In the genomic region with DNA sequence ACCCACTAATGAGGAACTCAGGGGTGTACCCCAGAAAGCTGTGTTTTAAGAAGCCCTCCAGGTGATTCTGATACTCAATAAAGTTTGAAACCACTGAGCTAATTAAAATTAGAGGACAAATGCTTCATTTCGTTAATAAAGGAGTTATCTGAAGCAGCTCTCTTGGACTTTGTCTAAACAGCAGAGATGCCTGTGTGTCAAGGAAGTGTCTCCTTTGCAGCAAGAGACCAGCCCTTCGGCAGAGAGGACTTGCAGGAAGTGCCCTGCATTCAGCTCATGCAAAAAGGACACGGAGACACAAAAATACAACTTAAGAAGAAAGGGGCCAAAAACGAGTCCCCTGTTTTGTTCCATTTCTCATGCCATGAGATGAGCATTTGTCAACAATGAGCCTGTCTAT, we compare ENCODE assay signal across 22 cellular contexts.
DNase-seq lines count a peak whose midpoint lies in the region; ATAC-seq and TF ChIP-seq lines count a peak whose summit lies in the region.
"Had no signal": no experiment of that assay in that cellular context is flagged by ENCODE, and none has a peak within 500 bp of the region (broad histone marks: within the 10 kb centered on the region; RNA-seq: fewer than 3 reads in every experiment).

No MANE protein-coding gene starts in this region.

- H3K27me3 Mint-ChIP-seq in CD14-positive monocyte (ENCODE audit: low read depth in 3 of 3), result peaks cover 0 to 6% (median 0%) of the 10 kb centered on the region in 3 donors
- peaks cover 8 to 15% of the 10 kb centered on the region in 2 donors for H3K27me3 Mint-ChIP-seq in stimulated activated naive B cell treated with anti-CD40 and anti-IgM and Interleukin-4, amounts not matched to agents 10 μg/mL and 1 μg/mL and 100 μg/mL, for 72 hours

- intact Hi-C loops in CD14-positive monocyte (cut with micrococcal nuclease), result no loop called here

- H3K9me3 ChIP-seq in fibroblast of lung (ENCODE audit: control insufficient read depth, insufficient read depth, low read depth, low read length), result no peaks in the 10 kb centered on the region
- H3K9me3 ChIP-seq in skeletal muscle satellite cell (replicated peaks; ENCODE audit: low read length), result no peaks in the 10 kb centered on the region
- H3K9me3 ChIP-seq: adrenal gland, heart left ventricle had no signal

- H2AFZ ChIP-seq in fibroblast of lung (ENCODE audit: low read length), result no peak overlapping the region

- H3K4me3 ChIP-seq in NB4 (ENCODE audit: low read depth, low read length), result no peak overlapping the region
- H3K4me3 ChIP-seq in fibroblast of lung (replicated peaks in 1 of 4; ENCODE audit: control extremely low read depth in 1 of 4, insufficient read depth in 1 of 4, low read depth in 3 of 4, low read length in 4 of 4), result no peak overlapping the region
- no peak overlapping the region for H3K4me3 ChIP-seq in skeletal muscle satellite cell (ENCODE audit: low read length)
- H3K4me3 ChIP-seq: adrenal gland, heart left ventricle had no signal

- H3K4me3 Mint-ChIP-seq in CD14-positive monocyte, result peak overlapping the region; percentile 24 to 67
- H3K4me3 Mint-ChIP-seq in stimulated activated naive B cell treated with anti-CD40 and anti-IgM and Interleukin-4, amounts not matched to agents 10 μg/mL and 1 μg/mL and 100 μg/mL, for 72 hours, result no peak overlapping the region
- H3K4me3 Mint-ChIP-seq: central memory CD8-positive, alpha-beta T cell; neural crest cell had no signal

- H3K4me1 Mint-ChIP-seq in CD14-positive monocyte, result peaks cover 63% of the 10 kb centered on the region
- peaks cover 15 to 22% of the 10 kb centered on the region in 2 donors for H3K4me1 Mint-ChIP-seq in stimulated activated naive B cell treated with anti-CD40 and anti-IgM and Interleukin-4, amounts not matched to agents 10 μg/mL and 1 μg/mL and 100 μg/mL, for 72 hours
- H3K4me1 Mint-ChIP-seq: central memory CD8-positive, alpha-beta T cell had no signal

- H3K9ac ChIP-seq in fibroblast of lung (ENCODE audit: insufficient read depth, low read length) (no peak overlapping the region), skeletal muscle satellite cell (ENCODE audit: low read depth, low read length) (peak overlapping the region; percentile 79)

- no peaks in the 10 kb centered on the region for H3K27me3 ChIP-seq in fibroblast of lung (ENCODE audit: control insufficient read depth, insufficient read depth, low read length)
- H3K27me3 ChIP-seq in skeletal muscle satellite cell (ENCODE audit: control insufficient read depth, insufficient read depth, low read length), result no peaks in the 10 kb centered on the region
- H3K27me3 ChIP-seq: adrenal gland, heart left ventricle had no signal

- TF ChIP-seq POLR2A in NB4 (IDR thresholded peaks at IDR 0.05; ENCODE audit: extremely low read depth, insufficient read length), result no peak

- peak overlapping the region; percentile 41 to 90 (median 68) for H3K27ac Mint-ChIP-seq in CD14-positive monocyte
- H3K27ac Mint-ChIP-seq in stimulated activated naive B cell treated with anti-CD40 and anti-IgM and Interleukin-4, amounts not matched to agents 10 μg/mL and 1 μg/mL and 100 μg/mL, for 72 hours, result no peak overlapping the region

- no peaks in the 10 kb centered on the region for H4K20me1 ChIP-seq in fibroblast of lung (ENCODE audit: control insufficient read depth, extremely low read depth, insufficient read depth, low read length)

- H3K4me1 ChIP-seq in fibroblast of lung (ENCODE audit: control insufficient read depth, extremely low read depth, insufficient read depth, low read length), result peaks cover 22% of the 10 kb centered on the region
- peaks cover 71% of the 10 kb centered on the region for H3K4me1 ChIP-seq in skeletal muscle satellite cell (ENCODE audit: control insufficient read depth, insufficient read depth, low read length)

- peak overlapping the region; percentile 67 for H3K27ac ChIP-seq in fibroblast of lung (ENCODE audit: insufficient read depth, low read length)
- H3K27ac ChIP-seq: RWPE1 had no signal

- H3K36me3 Mint-ChIP-seq in CD14-positive monocyte, result peaks cover 0 to 4% of the 10 kb centered on the region in 2 donors
- no peaks in the 10 kb centered on the region for H3K36me3 Mint-ChIP-seq in stimulated activated naive B cell treated with anti-CD40 and anti-IgM and Interleukin-4, amounts not matched to agents 10 μg/mL and 1 μg/mL and 100 μg/mL, for 72 hours

- ATAC-seq in stimulated activated naive B cell treated with anti-CD40 and anti-IgM and Interleukin-4, amounts not matched to agents 10 μg/mL and 1 μg/mL and 100 μg/mL, for 72 hours (replicated peaks), result no peak
- ATAC-seq in GM21737 (IDR thresholded peaks at IDR 0.05; ENCODE audit: unreplicated experiment), result no peak
- ATAC-seq: stimulated activated naive CD8-positive, alpha-beta T cell treated with anti-CD3 and anti-CD28 coated beads, Interleukin-15, Interleukin-2, amounts not matched to agents 100 U/mL and 50 U/mL, for 24 hours had no signal

- no peaks in the 10 kb centered on the region for H3K79me2 ChIP-seq in fibroblast of lung (ENCODE audit: control insufficient read depth, insufficient read depth, low read length)

- H3K36me3 ChIP-seq in fibroblast of lung (ENCODE audit: control insufficient read depth, insufficient read depth, low read length), result no peaks in the 10 kb centered on the region
- peaks cover 55% of the 10 kb centered on the region for H3K36me3 ChIP-seq in skeletal muscle satellite cell (ENCODE audit: insufficient read depth, low read length)
- H3K36me3 ChIP-seq: adrenal gland had no signal

- peak; percentile 54 for DNase-seq in CD14-positive monocyte (ENCODE audit: low spot score)
- DNase-seq in NB4 (ENCODE audit: low read depth), result peak; percentile 40
- no peak for DNase-seq in fibroblast of lung (ENCODE audit: low read depth in 2 of 2)
- DNase-seq in stimulated activated naive B cell treated with anti-CD40 and anti-IgM and Interleukin-4, amounts not matched to agents 10 μg/mL and 1 μg/mL and 100 μg/mL, for 72 hours, result no peak
- no peak for DNase-seq in GM20000 (ENCODE audit: low spot score)
- no peak for DNase-seq in GOT3 (lab: John Stamatoyannopoulos, UW)
- DNase-seq: activated CD4-positive, alpha-beta T cell treated with anti-CD3 and anti-CD28 coated beads for 48 hours; activated effector memory CD4-positive, alpha-beta T cell treated with anti-CD3 and anti-CD28 coated beads, Interleukin-2, amount 50 U/mL, for 16 hours; Calu3; effector CD8-positive, alpha-beta T cell; heart left ventricle; NCI-H1436 treated with DMSO at 0.1 percent for 48 hours; NCI-H345; stimulated activated CD4-positive, alpha-beta T cell treated with anti-CD3 and anti-CD28 coated beads, Interleukin-15, amount 100 ng/mL, for 24 hours; stimulated activated naive CD8-positive, alpha-beta T cell treated with anti-CD3 and anti-CD28 coated beads, Interleukin-15, Interleukin-2, amounts not matched to agents 100 U/mL and 50 U/mL, for 24 hours; SW 1271 had no signal

- H3K4me2 ChIP-seq in fibroblast of lung (ENCODE audit: extremely low read depth, insufficient read depth, low read length) (no peak overlapping the region), skeletal muscle satellite cell (ENCODE audit: low read length) (no peak overlapping the region)

- peaks cover 0 to 2% (median 0%) of the 10 kb centered on the region in 7 donors for H3K9me3 Mint-ChIP-seq in CD14-positive monocyte
- H3K9me3 Mint-ChIP-seq in stimulated activated naive B cell treated with anti-CD40 and anti-IgM and Interleukin-4, amounts not matched to agents 10 μg/mL and 1 μg/mL and 100 μg/mL, for 72 hours, result no peaks in the 10 kb centered on the region
- H3K9me3 Mint-ChIP-seq: central memory CD8-positive, alpha-beta T cell; neural crest cell had no signal

- TF ChIP-seq CTCF in CD14-positive monocyte (IDR thresholded peaks at IDR 0.05) (no peak), NB4 (IDR thresholded peaks at IDR 0.05; ENCODE audit: low read depth, low read length) (no peak), fibroblast of lung (conservative IDR thresholded peaks at IDR 0.05 in 1 of 2, IDR thresholded peaks at IDR 0.05 in 1 of 2; ENCODE audit: low read depth in 1 of 2, low read length in 2 of 2) (no peak), GM20000 (IDR thresholded peaks at IDR 0.05; ENCODE audit: extremely low read depth, missing control alignments) (no peak)

Comparison
In these comparisons a context has a peak if more than half of its experiments do, and no peak if none do; other contexts are left out.
1. DNase-seq: peak in CD14-positive monocyte (single experiment) and NB4 (single experiment); none in fibroblast of lung (0 of 2), stimulated activated naive B cell treated with anti-CD40 and anti-IgM and Interleukin-4, amounts not matched to agents 10 μg/mL and 1 μg/mL and 100 μg/mL, for 72 hours (single experiment), GM20000 (single experiment) and GOT3 (single experiment).
2. H3K4me3 Mint-ChIP-seq: peak in CD14-positive monocyte (2 of 2); none in stimulated activated naive B cell treated with anti-CD40 and anti-IgM and Interleukin-4, amounts not matched to agents 10 μg/mL and 1 μg/mL and 100 μg/mL, for 72 hours (0 of 2).